20 cellular contexts compared by ENCODE assay signal in the genomic region with DNA sequence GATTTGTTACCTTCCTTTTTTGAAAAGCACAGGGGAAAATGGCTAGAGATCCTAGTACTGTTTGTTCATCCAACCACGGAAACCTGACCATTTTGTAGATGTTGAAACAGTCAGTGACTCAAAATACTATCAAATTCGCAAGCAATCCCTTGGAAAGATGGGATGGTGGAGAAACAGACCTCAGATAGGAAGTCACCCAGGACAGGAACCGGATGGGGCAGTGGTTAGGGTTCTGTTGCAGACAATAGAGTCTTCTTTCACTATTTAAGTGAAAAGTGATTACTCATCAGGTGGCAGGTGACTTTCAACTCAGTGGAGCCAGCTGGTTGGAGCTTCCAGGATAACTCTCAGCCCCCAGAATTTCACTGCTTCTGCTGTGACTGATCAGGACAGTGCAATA. TPM values are rescaled to one million over a fixed set of nuclear protein-coding genes. Genes with fewer than 3 reads are reported as not detected.
DNase-seq lines count a peak whose midpoint lies in the region; ATAC-seq, FAIRE-seq and TF ChIP-seq lines count a peak whose summit lies in the region.
"Had no signal": no experiment of that assay in that cellular context is flagged by ENCODE, and none has a peak within 500 bp of the region (broad histone marks: within the 10 kb centered on the region; RNA-seq: fewer than 3 reads in every experiment).

No MANE protein-coding gene starts in this region.

- no peaks in the 10 kb centered on the region for H3K36me3 ChIP-seq in bronchial epithelial cell (ENCODE audit: control insufficient read depth, insufficient read depth, low read length)
- H3K36me3 ChIP-seq: tibial artery had no signal

- H3K4me3 Mint-ChIP-seq in natural killer cell treated with Interleukin-12 subunit alpha and Interleukin-12 subunit beta and Interleukin-15 and Interleukin-18, amount 100 ng/mL, for 72 hours = no peak overlapping the region
- H3K4me3 Mint-ChIP-seq in natural killer cell = no peak overlapping the region
- H3K4me3 Mint-ChIP-seq: CD4-positive, alpha-beta T cell had no signal

- H3K9me3 Mint-ChIP-seq in natural killer cell treated with Interleukin-12 subunit alpha and Interleukin-12 subunit beta and Interleukin-15 and Interleukin-18, amount 100 ng/mL, for 72 hours = no peaks in the 10 kb centered on the region
- H3K9me3 Mint-ChIP-seq in natural killer cell = no peaks in the 10 kb centered on the region
- H3K9me3 Mint-ChIP-seq: CD4-positive, alpha-beta T cell had no signal

- ATAC-seq in natural killer cell treated with Interleukin-12 subunit alpha and Interleukin-12 subunit beta and Interleukin-15 and Interleukin-18, amount 100 ng/mL, for 72 hours = no peak
- ATAC-seq in natural killer cell (no peak), GM21360 (IDR thresholded peaks at IDR 0.05; ENCODE audit: unreplicated experiment) (no peak)
- ATAC-seq: Right ventricle myocardium inferior; stimulated activated naive CD8-positive, alpha-beta T cell treated with anti-CD3 and anti-CD28 coated beads, Interleukin-15, Interleukin-2, amounts not matched to agents 100 U/mL and 50 U/mL, for 24 hours had no signal

- H3K4me3 ChIP-seq in bronchial epithelial cell (ENCODE audit: low read depth, low read length) = no peak overlapping the region
- H3K4me3 ChIP-seq: tibial artery had no signal

- peaks cover 11 to 12% of the 10 kb centered on the region in 2 donors for H3K27me3 Mint-ChIP-seq in natural killer cell treated with Interleukin-12 subunit alpha and Interleukin-12 subunit beta and Interleukin-15 and Interleukin-18, amount 100 ng/mL, for 72 hours
- H3K27me3 Mint-ChIP-seq in natural killer cell (ENCODE audit: low read depth in 2 of 2) = peaks cover 12 to 22% of the 10 kb centered on the region in 2 donors

- no peak for FAIRE-seq in bronchial epithelial cell (lab: Jason Lieb, UNC)
- FAIRE-seq in urothelium cell line (lab: Jason Lieb, UNC) = no peak
- FAIRE-seq: HTR-8/SVneo had no signal

- peaks cover 0 to 9% of the 10 kb centered on the region in 2 donors for H3K4me1 Mint-ChIP-seq in natural killer cell treated with Interleukin-12 subunit alpha and Interleukin-12 subunit beta and Interleukin-15 and Interleukin-18, amount 100 ng/mL, for 72 hours (ENCODE audit: low read depth in 2 of 2)
- no peaks in the 10 kb centered on the region for H3K4me1 Mint-ChIP-seq in natural killer cell

- no peak overlapping the region for H3K27ac Mint-ChIP-seq in natural killer cell treated with Interleukin-12 subunit alpha and Interleukin-12 subunit beta and Interleukin-15 and Interleukin-18, amount 100 ng/mL, for 72 hours
- H3K27ac Mint-ChIP-seq in natural killer cell = no peak overlapping the region
- H3K27ac Mint-ChIP-seq: CD4-positive, alpha-beta T cell had no signal

- peak; percentile 47 for DNase-seq in natural killer cell treated with Interleukin-12 subunit alpha and Interleukin-12 subunit beta and Interleukin-15 and Interleukin-18, amount 100 ng/mL, for 72 hours (ENCODE audit: low spot score)
- DNase-seq in natural killer cell (no peak), NCI-H69 (lab: John Stamatoyannopoulos, UW) (peak; percentile 33), bronchial epithelial cell (ENCODE audit: low read depth) (peak; percentile 39), urothelium cell line (ENCODE audit: low spot score) (peak; percentile 28), GM19238 (ENCODE audit: insufficient read length, low spot score) (no peak), AG08396 (ENCODE audit: low spot score) (no peak)
- DNase-seq: activated CD4-positive, alpha-beta T cell treated with anti-CD3 and anti-CD28 coated beads, Interleukin-2, amount 50 U/mL, for 4 hours; activated naive CD4-positive, alpha-beta T cell treated with anti-CD3 and anti-CD28 coated beads, Interleukin-2, amount 50 U/mL, for 16 hours; CD4-positive, alpha-beta T cell; head of caudate nucleus; NCI-H1694; NCI-H226; nucleus accumbens; stimulated activated naive CD8-positive, alpha-beta T cell treated with anti-CD3 and anti-CD28 coated beads, Interleukin-15, Interleukin-2, amounts not matched to agents 100 U/mL and 50 U/mL, for 24 hours; T-helper 1 cell had no signal

- intact Hi-C loops in natural killer cell (cut with micrococcal nuclease) = no loop called here

- TF ChIP-seq CTCF in natural killer cell (IDR thresholded peaks at IDR 0.05) (no peak), bronchial epithelial cell (IDR thresholded peaks at IDR 0.05; ENCODE audit: insufficient read depth, low read length, severe bottlenecking) (no peak)

- no peaks in the 10 kb centered on the region for H3K36me3 Mint-ChIP-seq in natural killer cell treated with Interleukin-12 subunit alpha and Interleukin-12 subunit beta and Interleukin-15 and Interleukin-18, amount 100 ng/mL, for 72 hours
- H3K36me3 Mint-ChIP-seq in natural killer cell = no peaks in the 10 kb centered on the region

- H3K27me3 ChIP-seq in bronchial epithelial cell (ENCODE audit: control insufficient read depth, insufficient read depth, low read length) = peaks cover 4% of the 10 kb centered on the region

RNA-seq across cellular contexts. Expression of a gene that starts 17.0 kb away (rescaled TPM):
- not detected for total RNA-seq in natural killer cell treated with Interleukin-12 subunit alpha and Interleukin-12 subunit beta and Interleukin-15 and Interleukin-18, amount 100 ng/mL, for 72 hours
- total RNA-seq in natural killer cell (under 1 TPM in 1 of 3 donors, not detected in 2; 0.08 TPM), bronchial epithelial cell (under 0.01 TPM in 2 replicates)
- total RNA-seq: Right ventricle myocardium inferior had no signal

Comparison
In these comparisons a context has a peak if more than half of its experiments do, and no peak if none do; other contexts are left out.
1. DNase-seq: peak in natural killer cell treated with Interleukin-12 subunit alpha and Interleukin-12 subunit beta and Interleukin-15 and Interleukin-18, amount 100 ng/mL, for 72 hours (single experiment), NCI-H69 (single experiment), bronchial epithelial cell (single experiment) and urothelium cell line (single experiment); none in natural killer cell (single experiment), GM19238 (single experiment) and AG08396 (single experiment).